ENCODE assay signal across 9 cellular contexts in genomic region chr6:108117427-108118358, GRCh38. TPM values are rescaled to one million over a fixed set of nuclear protein-coding genes. Genes with fewer than 3 reads are reported as not detected.
DNase-seq lines count a peak whose midpoint lies in the region; ATAC-seq, FAIRE-seq and TF ChIP-seq lines count a peak whose summit lies in the region.
"Had no signal": no experiment of that assay in that cellular context is flagged by ENCODE, and none has a peak within 500 bp of the region (broad histone marks: within the 10 kb centered on the region; RNA-seq: fewer than 3 reads in every experiment).

No MANE protein-coding gene starts in this region.

- intact Hi-C loops in activated naive CD4-positive, alpha-beta T cell treated with anti-CD3 and anti-CD28 coated beads for 36 hours (cut with micrococcal nuclease) = loop anchor here (1.0 to 5.0 kb wide), 3 partner anchors 17 to 665 kb away; no protein-coding TSS in a partner anchor
- intact Hi-C loops in kidney (cut with DNase I) = loop anchor here (10.0 kb wide), 2 partner anchors 377 to 407 kb away; no protein-coding TSS in a partner anchor

- H3K36me3 ChIP-seq in kidney (ENCODE audit: control insufficient read depth in 1 of 2, insufficient read depth in 2 of 2, low read length in 2 of 2) = no peaks in the 10 kb centered on the region

- H3K27ac Mint-ChIP-seq in activated naive CD4-positive, alpha-beta T cell treated with anti-CD3 and anti-CD28 coated beads for 36 hours = no peak overlapping the region
- peak overlapping the region in 2 of 5 experiments; percentile 10 to 47 for H3K27ac Mint-ChIP-seq in brain

- CTCF ChIA-PET in activated naive CD4-positive, alpha-beta T cell treated with anti-CD3 and anti-CD28 coated beads for 36 hours (lab: Charles Lee) = interaction anchor here (0.6 kb wide), 1 partner anchor 140 kb away, joined by 3 read pairs; no protein-coding TSS in a partner anchor

- no peaks in the 10 kb centered on the region for H3K9me3 ChIP-seq in kidney (ENCODE audit: control insufficient read depth in 1 of 2, low read length in 2 of 2)

- FAIRE-seq in kidney (lab: Jason Lieb, UNC) = no peak

- peak overlapping the region; percentile 53 to 67 for H3K4me3 ChIP-seq in kidney (ENCODE audit: low read length in 2 of 2)

- no peak for TF ChIP-seq CTCF in brain (conservative IDR thresholded peaks at IDR 0.05)
- no peak for TF ChIP-seq CTCF in kidney (IDR thresholded peaks at IDR 0.05; ENCODE audit: borderline replicate concordance, extremely low read depth, insufficient read depth)

- peaks cover 89% of the 10 kb centered on the region for H3K27me3 Mint-ChIP-seq in activated naive CD4-positive, alpha-beta T cell treated with anti-CD3 and anti-CD28 coated beads for 36 hours (ENCODE audit: low read depth)
- peaks cover 78% of the 10 kb centered on the region for H3K27me3 Mint-ChIP-seq in brain

- H3K4me1 Mint-ChIP-seq in activated naive CD4-positive, alpha-beta T cell treated with anti-CD3 and anti-CD28 coated beads for 36 hours (ENCODE audit: low read depth) = peaks cover 50% of the 10 kb centered on the region
- peaks cover 70% of the 10 kb centered on the region for H3K4me1 Mint-ChIP-seq in brain

- H3K36me3 Mint-ChIP-seq in activated naive CD4-positive, alpha-beta T cell treated with anti-CD3 and anti-CD28 coated beads for 36 hours (ENCODE audit: low read depth) = no peaks in the 10 kb centered on the region
- H3K36me3 Mint-ChIP-seq in brain = no peaks in the 10 kb centered on the region

- no peak overlapping the region for H3K27ac ChIP-seq in kidney (ENCODE audit: low read depth in 2 of 2, low read length in 2 of 2)

- no peak overlapping the region for H3K9ac ChIP-seq in kidney (ENCODE audit: low read length in 2 of 2)

- H3K9me3 Mint-ChIP-seq in activated naive CD4-positive, alpha-beta T cell treated with anti-CD3 and anti-CD28 coated beads for 36 hours = no peaks in the 10 kb centered on the region
- peaks cover 0 to 9% (median 5%) of the 10 kb centered on the region in 5 experiments for H3K9me3 Mint-ChIP-seq in brain

- H3K4me3 Mint-ChIP-seq in activated naive CD4-positive, alpha-beta T cell treated with anti-CD3 and anti-CD28 coated beads for 36 hours = peak overlapping the region; percentile 74
- peak overlapping the region; percentile 46 to 89 (median 81) for H3K4me3 Mint-ChIP-seq in brain

- H3K4me1 ChIP-seq in kidney (ENCODE audit: control insufficient read depth in 1 of 2, insufficient read depth in 1 of 2, low read depth in 1 of 2, low read length in 2 of 2) = peaks cover 16 to 36% of the 10 kb centered on the region in 2 donors

- ATAC-seq in stimulated activated naive CD8-positive, alpha-beta T cell treated with anti-CD3 and anti-CD28 coated beads, Interleukin-15, Interleukin-2, amounts not matched to agents 100 U/mL and 50 U/mL, for 24 hours = peak; percentile 50

- no peak for DNase-seq in activated naive CD4-positive, alpha-beta T cell treated with anti-CD3 and anti-CD28 coated beads for 36 hours
- no peak for DNase-seq in activated naive CD4-positive, alpha-beta T cell (lab: John Stamatoyannopoulos, UW)
- peak; percentile 69 for DNase-seq in NCI-H69 (lab: John Stamatoyannopoulos, UW)
- DNase-seq in kidney = peak; percentile 74
- peak; percentile 37 for DNase-seq in stimulated activated naive CD8-positive, alpha-beta T cell treated with anti-CD3 and anti-CD28 coated beads, Interleukin-15, Interleukin-2, amounts not matched to agents 100 U/mL and 50 U/mL, for 24 hours
- DNase-seq in cerebellum (ENCODE audit: low spot score) = no peak
- no peak for DNase-seq in superior temporal gyrus (ENCODE audit: extremely low spot score)

RNA-seq across cellular contexts. Expression of gene OSTM1, which starts 43.2 kb away (rescaled TPM):
- total RNA-seq in activated naive CD4-positive, alpha-beta T cell treated with anti-CD3 and anti-CD28 coated beads for 36 hours = 1 to 10 TPM; 7.1 to 7.5 TPM
- polyA plus RNA-seq in brain (ENCODE audit: insufficient read depth, low read depth, low replicate concordance) = 3.2 TPM
- total RNA-seq in kidney = 34.5 TPM
- 19.8 TPM for polyA plus RNA-seq in kidney (ENCODE audit: insufficient read depth, low read depth, low replicate concordance)
- total RNA-seq in cerebellum = 23.4 TPM

RNA-seq across cellular contexts. Expression of gene NR2E1, which starts 48.1 kb away (rescaled TPM):
- not detected for total RNA-seq in activated naive CD4-positive, alpha-beta T cell treated with anti-CD3 and anti-CD28 coated beads for 36 hours
- 3.0 TPM for polyA plus RNA-seq in brain (ENCODE audit: insufficient read depth, low read depth, low replicate concordance)
- total RNA-seq in kidney = not detected
- polyA plus RNA-seq in kidney (ENCODE audit: insufficient read depth, low read depth, low replicate concordance) = not detected
- not detected for total RNA-seq in cerebellum
- total RNA-seq: dermis microvascular lymphatic vessel endothelial cell had no signal

Comparison
In these comparisons a context has a peak if more than half of its experiments do, and no peak if none do; other contexts are left out.
1. DNase-seq: peak in NCI-H69 (single experiment), kidney (single experiment) and stimulated activated naive CD8-positive, alpha-beta T cell treated with anti-CD3 and anti-CD28 coated beads, Interleukin-15, Interleukin-2, amounts not matched to agents 100 U/mL and 50 U/mL, for 24 hours (single experiment); none in activated naive CD4-positive, alpha-beta T cell treated with anti-CD3 and anti-CD28 coated beads for 36 hours (single experiment), activated naive CD4-positive, alpha-beta T cell (0 of 4), cerebellum (single experiment) and superior temporal gyrus (single experiment).